Comparison of ENCODE assay signal across 31 cellular contexts in genomic region chr7:155227004-155227787, GRCh38.
DNase-seq lines count a peak whose midpoint lies in the region; ATAC-seq and TF ChIP-seq lines count a peak whose summit lies in the region.
"Had no signal": no experiment of that assay in that cellular context is flagged by ENCODE, and none has a peak within 500 bp of the region (broad histone marks: within the 10 kb centered on the region; RNA-seq: fewer than 3 reads in every experiment).

No MANE protein-coding gene starts in this region.

- H3K27me3 ChIP-seq in IMR-90 (ENCODE audit: control insufficient read depth, insufficient read depth, low read length) (peaks cover 2% of the 10 kb centered on the region; the same call in 1 of the 2 replicates), neuronal stem cell (ENCODE audit: control insufficient read depth in 3 of 3, insufficient read depth in 3 of 3, low read depth in 1 of 3, low read length in 3 of 3) (peaks cover 0 to 48% (median 3%) of the 10 kb centered on the region in 3 experiments)
- H3K27me3 ChIP-seq: BLaER1 treated with 17β-estradiol and CSF1 and Interleukin-3, amounts not matched to agents 10 nM and 100 nM; cardiac muscle cell had no signal

- no peak overlapping the region for H2AFZ ChIP-seq in IMR-90 (replicated peaks; ENCODE audit: low read length, poor library complexity)
- H2AFZ ChIP-seq in neuronal stem cell (ENCODE audit: low read length): peak overlapping the region; percentile 56

- H3K9me3 ChIP-seq in IMR-90 (ENCODE audit: control insufficient read depth, insufficient read depth, low read length) (no peaks in the 10 kb centered on the region), neuronal stem cell (replicated peaks in 1 of 2; ENCODE audit: control insufficient read depth in 2 of 2, insufficient read depth in 1 of 2, low read depth in 1 of 2, low read length in 2 of 2) (no peaks in the 10 kb centered on the region)
- H3K9me3 ChIP-seq: BLaER1 treated with 17β-estradiol and CSF1 and Interleukin-3, amounts not matched to agents 10 nM and 100 nM; left lung; psoas muscle; suprapubic skin had no signal

- H3K23ac ChIP-seq in IMR-90 (ENCODE audit: low read depth, low read length) (no peak overlapping the region), neuronal stem cell (ENCODE audit: low read depth, low read length, poor library complexity) (no peak overlapping the region)

- dilution Hi-C loops in IMR-90 (cut with HindIII; ENCODE audit: low sequenced_read_pairs, unreplicated experiment): no loop called here

- no TSS peak for BruUV-seq in IMR-90 (replicated peaks; lab: Mats Ljungman, UMichigan)

- no peak overlapping the region for H2BK15ac ChIP-seq in IMR-90 (ENCODE audit: low read depth, low read length)
- H2BK15ac ChIP-seq in neuronal stem cell (ENCODE audit: low read length): no peak overlapping the region

- H3K4me3 ChIP-seq in IMR-90 (ENCODE audit: insufficient read depth, low read depth, low read length) (no peak overlapping the region), neuronal stem cell (ENCODE audit: low read length in 2 of 2) (no peak overlapping the region)
- H3K4me3 ChIP-seq: BLaER1 treated with 17β-estradiol and CSF1 and Interleukin-3, amounts not matched to agents 10 nM and 100 nM; cardiac muscle cell; coronary artery; left lung; psoas muscle; suprapubic skin had no signal

- peaks cover 24% of the 10 kb centered on the region for H3K27me3 Mint-ChIP-seq in central memory CD8-positive, alpha-beta T cell
- H3K27me3 Mint-ChIP-seq in effector memory CD8-positive, alpha-beta T cell: peaks cover 22 to 36% of the 10 kb centered on the region in 2 donors
- H3K27me3 Mint-ChIP-seq: activated naive CD8-positive, alpha-beta T cell treated with anti-CD3 and anti-CD28 coated beads for 36 hours had no signal

- H3K14ac ChIP-seq in IMR-90 (replicated peaks; ENCODE audit: low read depth, low read length) (no peak overlapping the region), neuronal stem cell (ENCODE audit: low read length) (no peak overlapping the region)

- H3K79me1 ChIP-seq in IMR-90 (ENCODE audit: low read depth in 1 of 2, low read length in 2 of 2) (no peaks in the 10 kb centered on the region), neuronal stem cell (ENCODE audit: low read depth, low read length) (no peaks in the 10 kb centered on the region)

- no peak overlapping the region for H3K56ac ChIP-seq in IMR-90 (ENCODE audit: extremely low read depth, insufficient read depth, low read length)

- no peak overlapping the region for H2AK9ac ChIP-seq in IMR-90 (replicated peaks; ENCODE audit: low read depth, low read length, poor library complexity)

- no peak for TF ChIP-seq POLR2A in IMR-90 (IDR thresholded peaks at IDR 0.05; ENCODE audit: low read depth, low read length)

- CTCF ChIA-PET in IMR-90 (lab: Yijun Ruan, JAX): no interaction called here

- no peak overlapping the region for H3K4me2 ChIP-seq in IMR-90 (ENCODE audit: low read depth, low read length)
- no peak overlapping the region for H3K4me2 ChIP-seq in neuronal stem cell (ENCODE audit: insufficient read depth, low read length, poor library complexity, severe bottlenecking)

- H3K4me1 ChIP-seq in IMR-90 (ENCODE audit: control insufficient read depth, insufficient read depth, low read length) (peaks cover 6% of the 10 kb centered on the region; the same call in 1 of the 2 replicates), neuronal stem cell (ENCODE audit: control insufficient read depth in 2 of 2, insufficient read depth in 1 of 2, low read depth in 1 of 2, low read length in 2 of 2) (peaks cover 0 to 16% of the 10 kb centered on the region in 2 donors)
- H3K4me1 ChIP-seq: left lung had no signal

- TF ChIP-seq CTCF in IMR-90 (conservative IDR thresholded peaks at IDR 0.05; ENCODE audit: low read depth, low read length): no peak

- peak overlapping the region; percentile 11 for H3K27ac Mint-ChIP-seq in central memory CD8-positive, alpha-beta T cell (ENCODE audit: low read depth)
- no peak overlapping the region for H3K27ac Mint-ChIP-seq in effector memory CD8-positive, alpha-beta T cell
- H3K27ac Mint-ChIP-seq: activated naive CD8-positive, alpha-beta T cell treated with anti-CD3 and anti-CD28 coated beads for 36 hours had no signal

- H3K36me3 ChIP-seq in IMR-90 (ENCODE audit: control insufficient read depth, insufficient read depth, low read length) (no peaks in the 10 kb centered on the region), neuronal stem cell (replicated peaks in 1 of 2; ENCODE audit: control insufficient read depth in 2 of 2, insufficient read depth in 2 of 2, low read length in 2 of 2) (no peaks in the 10 kb centered on the region)
- H3K36me3 ChIP-seq: BLaER1 treated with 17β-estradiol and CSF1 and Interleukin-3, amounts not matched to agents 10 nM and 100 nM; cardiac muscle cell; left lung; suprapubic skin had no signal

- H2BK5ac ChIP-seq in IMR-90 (ENCODE audit: low read depth, low read length, poor library complexity, severe bottlenecking): no peak overlapping the region
- H2BK5ac ChIP-seq in neuronal stem cell (ENCODE audit: low read length): no peak overlapping the region

- no peaks in the 10 kb centered on the region for H3K9me3 Mint-ChIP-seq in central memory CD8-positive, alpha-beta T cell
- no peaks in the 10 kb centered on the region for H3K9me3 Mint-ChIP-seq in effector memory CD8-positive, alpha-beta T cell
- H3K9me3 Mint-ChIP-seq: activated naive CD8-positive, alpha-beta T cell treated with anti-CD3 and anti-CD28 coated beads for 36 hours had no signal

- no peak overlapping the region for H2BK20ac ChIP-seq in IMR-90 (ENCODE audit: low read depth, low read length)

- H3K18ac ChIP-seq in IMR-90 (ENCODE audit: low read depth, low read length) (no peak overlapping the region), neuronal stem cell (ENCODE audit: low read length) (peak overlapping the region; percentile 55)

- peaks cover 13% of the 10 kb centered on the region for H3K9me1 ChIP-seq in IMR-90 (ENCODE audit: insufficient read depth, low read length)

- WGBS in IMR-90 (ENCODE audit: extremely low coverage in 2 of 2, insufficient read length in 1 of 2), 2 experiments: 68% methylated on average over 14 of the region's 27 CpGs; no CpG with 5 or more reads in 1 of the 2 experiments
- WGBS in neuronal stem cell (ENCODE audit: extremely low coverage in 2 of 2, insufficient read length in 2 of 2, insufficient replicate concordance in 1 of 2), 2 donors: no CpG with 5 or more reads among the region's 27 CpGs

- H3K9ac ChIP-seq in IMR-90 (ENCODE audit: low read depth, low read length): no peak overlapping the region
- H3K9ac ChIP-seq in neuronal stem cell (ENCODE audit: low read depth, low read length, poor library complexity): no peak overlapping the region
- H3K9ac ChIP-seq: BLaER1 treated with 17β-estradiol and CSF1 and Interleukin-3, amounts not matched to agents 10 nM and 100 nM had no signal

- peak overlapping the region; percentile 30; the same call in 1 of the 2 replicates for H2AK5ac ChIP-seq in IMR-90 (ENCODE audit: low read depth, low read length)
- no peak overlapping the region for H2AK5ac ChIP-seq in neuronal stem cell (ENCODE audit: low read depth, low read length)

- POLR2A ChIA-PET in IMR-90 (lab: Charles Lee; ENCODE audit: unreplicated experiment): no interaction called here

- H2BK12ac ChIP-seq in neuronal stem cell (ENCODE audit: low read length): no peak overlapping the region

- no peak overlapping the region for H4K5ac ChIP-seq in IMR-90 (ENCODE audit: low read depth, low read length)

- no peaks in the 10 kb centered on the region for H3K36me3 Mint-ChIP-seq in central memory CD8-positive, alpha-beta T cell (ENCODE audit: insufficient read depth)
- no peaks in the 10 kb centered on the region for H3K36me3 Mint-ChIP-seq in effector memory CD8-positive, alpha-beta T cell (ENCODE audit: insufficient read depth)
- H3K36me3 Mint-ChIP-seq: activated naive CD8-positive, alpha-beta T cell treated with anti-CD3 and anti-CD28 coated beads for 36 hours had no signal

- ATAC-seq in IMR-90 (ENCODE audit: low read depth): no peak
- no peak for ATAC-seq in central memory CD8-positive, alpha-beta T cell (replicated peaks; ENCODE audit: extremely low read depth, poor library complexity, severe bottlenecking)
- no peak for ATAC-seq in effector memory CD8-positive, alpha-beta T cell (replicated peaks)
- ATAC-seq: HCT116, HepG2, left lung, psoas muscle had no signal

- H4K8ac ChIP-seq in IMR-90 (ENCODE audit: low read depth in 2 of 2, low read length in 2 of 2) (no peak overlapping the region), neuronal stem cell (ENCODE audit: low read depth, low read length) (no peak overlapping the region)

- H3K4me3 Mint-ChIP-seq in central memory CD8-positive, alpha-beta T cell: no peak overlapping the region
- H3K4me3 Mint-ChIP-seq in effector memory CD8-positive, alpha-beta T cell: no peak overlapping the region
- H3K4me3 Mint-ChIP-seq: activated naive CD8-positive, alpha-beta T cell treated with anti-CD3 and anti-CD28 coated beads for 36 hours had no signal

- H3K27ac ChIP-seq in IMR-90 (ENCODE audit: insufficient read depth, low read length) (no peak overlapping the region), neuronal stem cell (replicated peaks; ENCODE audit: low read length) (no peak overlapping the region)
- H3K27ac ChIP-seq: 22Rv1; BLaER1 treated with 17β-estradiol and CSF1 and Interleukin-3, amounts not matched to agents 10 nM and 100 nM; cardiac muscle cell; coronary artery; left lung; psoas muscle; suprapubic skin had no signal

- intact Hi-C loops in IMR-90 (cut with micrococcal nuclease): no loop called here

- H3K4ac ChIP-seq in IMR-90 (ENCODE audit: low read depth, low read length) (no peak overlapping the region), neuronal stem cell (ENCODE audit: low read length) (no peak overlapping the region)

- H4K20me1 ChIP-seq in IMR-90 (ENCODE audit: insufficient read depth, low read length): no peaks in the 10 kb centered on the region
- H4K20me1 ChIP-seq: BLaER1 treated with 17β-estradiol and CSF1 and Interleukin-3, amounts not matched to agents 10 nM and 100 nM had no signal

- DNase-seq in DMS 273 (lab: John Stamatoyannopoulos, UW; ENCODE audit: unreplicated experiment) (peak; percentile 33), DMS 273 treated with DMSO at 0.1 percent for 48 hours (lab: John Stamatoyannopoulos, UW) (no peak), IMR-90 (no peak), neuronal stem cell (ENCODE audit: low spot score) (no peak), ureter (ENCODE audit: low spot score) (no peak)
- no peak for DNase-seq in central memory CD8-positive, alpha-beta T cell (ENCODE audit: low spot score in 2 of 2)
- DNase-seq in activated CD4-positive, alpha-beta T cell treated with anti-CD3 and anti-CD28 coated beads for 4 hours: no peak
- DNase-seq in effector memory CD8-positive, alpha-beta T cell: no peak
- DNase-seq: activated CD4-positive, alpha-beta T cell treated with anti-CD3 and anti-CD28 coated beads for 48 hours; activated gamma-delta T cell; activated naive CD8-positive, alpha-beta T cell treated with anti-CD3 and anti-CD28 coated beads for 36 hours; anterior cingulate cortex; effector memory CD4-positive, alpha-beta T cell; GDM1; mesenchymal stem cell; NCI-H146; NCI-H510A; nucleus accumbens; psoas muscle; SHP77 treated with DMSO at 0.1 percent for 48 hours; stimulated activated CD4-positive, alpha-beta T cell treated with anti-CD3 and anti-CD28 coated beads, Interleukin-15, amount 100 ng/mL, for 24 hours; stimulated activated naive CD4-positive, alpha-beta T cell; SW 1271 had no signal

- H4K91ac ChIP-seq in IMR-90 (ENCODE audit: insufficient read depth, low read depth, low read length) (no peak overlapping the region; the same call in 1 of the 2 replicates), neuronal stem cell (ENCODE audit: low read depth, low read length, poor library complexity) (no peak overlapping the region)

- no peak for TF ChIP-seq RAD21 in IMR-90 (IDR thresholded peaks at IDR 0.05; ENCODE audit: low read length)

- in situ Hi-C loops in IMR-90 (cut with MboI; ENCODE audit: low sequenced_read_pairs): no loop called here

- H2BK120ac ChIP-seq in IMR-90 (ENCODE audit: low read depth, low read length) (no peak overlapping the region), neuronal stem cell (ENCODE audit: low read depth, low read length) (no peak overlapping the region)

- no peaks in the 10 kb centered on the region for H3K4me1 Mint-ChIP-seq in central memory CD8-positive, alpha-beta T cell
- H3K4me1 Mint-ChIP-seq in effector memory CD8-positive, alpha-beta T cell (ENCODE audit: low read depth in 2 of 2): peaks cover 0 to 2% of the 10 kb centered on the region in 2 donors
